ENCODE assay signal across 8 cellular contexts in genomic region chr14:38867561-38868150, GRCh38.
A peak's percentile ranks its signal among the peaks of the same experiment; 100 is the strongest.
DNase-seq lines count a peak whose midpoint lies in the region; ATAC-seq and TF ChIP-seq lines count a peak whose summit lies in the region.

No MANE protein-coding gene starts in this region.

- H3K36me3 ChIP-seq in Panc1 (ENCODE audit: control insufficient read depth, insufficient read depth, low read length) (no peaks in the 10 kb centered on the region), neutrophil (no peaks in the 10 kb centered on the region), upper lobe of left lung (no peaks in the 10 kb centered on the region)

- TF ChIP-seq EP300 in upper lobe of left lung (IDR thresholded peaks at IDR 0.05): no peak

- H3K27me3 Mint-ChIP-seq in activated T-cell treated with anti-CD3 and anti-CD28 coated beads, Interleukin-2, amount 50 U/mL, for 72 hours (ENCODE audit: low read depth): no peaks in the 10 kb centered on the region

- no peak overlapping the region for H3K27ac ChIP-seq in Panc1 (ENCODE audit: low read length)
- peak overlapping the region; percentile 54 for H3K27ac ChIP-seq in neutrophil
- H3K27ac ChIP-seq in upper lobe of left lung: peak overlapping the region in 2 of 4 donors; percentile 11 to 65

- in situ Hi-C loops in Panc1 (cut with HindIII; ENCODE audit: low pct_unique_long_range_greater_than_20kb, low sequenced_read_pairs): no loop called here

- WGBS in upper lobe of left lung, 2 donors: 37 to 42% methylated on average over 5 of the region's 5 CpGs

- POLR2A ChIA-PET in Panc1 (lab: Charles Lee): no interaction called here

- DNase-seq in ELR (ENCODE audit: low read depth): peak; percentile 76
- DNase-seq in Kasumi-1 (lab: John Stamatoyannopoulos, UW): peak; percentile 75 to 84
- DNase-seq in Panc1 (ENCODE audit: low read depth, low spot score): peak; percentile 17
- peak; percentile 55 to 56 for DNase-seq in activated T-cell treated with anti-CD3 and anti-CD28 coated beads, Interleukin-2, amount 50 U/mL, for 72 hours
- peak; percentile 91 for DNase-seq in fibroblast of pulmonary artery (ENCODE audit: low read depth)
- peak in 1 of 2 donors; percentile 76 for DNase-seq in upper lobe of left lung

- H3K4me1 ChIP-seq in Panc1 (ENCODE audit: control insufficient read depth, insufficient read depth, low read length): no peaks in the 10 kb centered on the region
- H3K4me1 ChIP-seq in neutrophil (ENCODE audit: control insufficient read depth in 1 of 2, insufficient read depth in 1 of 2, low read depth in 1 of 2, low read length in 1 of 2): peaks cover 18 to 27% of the 10 kb centered on the region in 2 experiments
- H3K4me1 ChIP-seq in upper lobe of left lung: peaks cover 6 to 15% (median 14%) of the 10 kb centered on the region in 4 donors

- H3K9me3 ChIP-seq in Panc1 (ENCODE audit: control insufficient read depth, insufficient read depth, low read depth, low read length) (no peaks in the 10 kb centered on the region), neutrophil (no peaks in the 10 kb centered on the region), upper lobe of left lung (peaks cover 0 to 6% (median 2%) of the 10 kb centered on the region in 4 donors)

- no TSS peak for BruUV-seq in Panc1 (replicated peaks; lab: Mats Ljungman, UMichigan)

- intact Hi-C loops in Panc1 (cut with micrococcal nuclease; ENCODE audit: unreplicated experiment): loop anchor here (1.0 kb wide), 2 partner anchors 145 to 964 kb away; no protein-coding TSS in a partner anchor

- H3K4me3 Mint-ChIP-seq in activated T-cell treated with anti-CD3 and anti-CD28 coated beads, Interleukin-2, amount 50 U/mL, for 72 hours: no peak overlapping the region

- no peak overlapping the region for H3K27ac Mint-ChIP-seq in activated T-cell treated with anti-CD3 and anti-CD28 coated beads, Interleukin-2, amount 50 U/mL, for 72 hours

- no peak for TF ChIP-seq POLR2A in upper lobe of left lung (IDR thresholded peaks at IDR 0.05)

- ATAC-seq in GM21786 (IDR thresholded peaks at IDR 0.05; ENCODE audit: unreplicated experiment): peak; percentile 87
- peak; percentile 88 for ATAC-seq in Panc1
- ATAC-seq in activated T-cell treated with anti-CD3 and anti-CD28 coated beads, Interleukin-2, amount 50 U/mL, for 72 hours (replicated peaks in 1 of 2): peak; percentile 70 to 71
- peak; percentile 89 to 90 for ATAC-seq in upper lobe of left lung (ENCODE audit: low FRiP score in 2 of 2)

- CTCF ChIA-PET in Panc1 (lab: Charles Lee): interaction anchor here (0.5 to 1.2 kb wide), 2 partner anchors 144 to 236 kb away, joined by 3 to 5 read pairs; no protein-coding TSS in a partner anchor

- no peak overlapping the region for H3K4me3 ChIP-seq in Panc1 (ENCODE audit: low read depth in 2 of 2, low read length in 2 of 2)
- H3K4me3 ChIP-seq in fibroblast of pulmonary artery (replicated peaks; ENCODE audit: low read depth, low read length): no peak overlapping the region
- peak overlapping the region in 1 of 2 experiments; percentile 26 for H3K4me3 ChIP-seq in neutrophil (ENCODE audit: low read depth in 1 of 2, low read length in 1 of 2)
- no peak overlapping the region for H3K4me3 ChIP-seq in upper lobe of left lung

- H3K4me1 Mint-ChIP-seq in activated T-cell treated with anti-CD3 and anti-CD28 coated beads, Interleukin-2, amount 50 U/mL, for 72 hours (ENCODE audit: low read depth): no peaks in the 10 kb centered on the region

- peaks cover 0 to 1% of the 10 kb centered on the region in 2 donors for H3K36me3 Mint-ChIP-seq in activated T-cell treated with anti-CD3 and anti-CD28 coated beads, Interleukin-2, amount 50 U/mL, for 72 hours (ENCODE audit: insufficient read depth in 2 of 2)

- peak; percentile 81 for TF ChIP-seq CTCF in Panc1 (IDR thresholded peaks at IDR 0.05)
- TF ChIP-seq CTCF in fibroblast of pulmonary artery (IDR thresholded peaks at IDR 0.05; ENCODE audit: low read length, missing control alignments): peak; percentile 90
- TF ChIP-seq CTCF in neutrophil (IDR thresholded peaks at IDR 0.05): peak; percentile 81
- TF ChIP-seq CTCF in upper lobe of left lung (IDR thresholded peaks at IDR 0.05): peak; percentile 52 to 77 (median 64)

- H3K27me3 ChIP-seq in Panc1 (ENCODE audit: control insufficient read depth, insufficient read depth, low read length) (no peaks in the 10 kb centered on the region), neutrophil (no peaks in the 10 kb centered on the region), upper lobe of left lung (no peaks in the 10 kb centered on the region)

- H3K9me3 Mint-ChIP-seq in activated T-cell treated with anti-CD3 and anti-CD28 coated beads, Interleukin-2, amount 50 U/mL, for 72 hours: peaks cover 0 to 2% of the 10 kb centered on the region in 2 donors
